ENCODE assay signal across 21 cellular contexts in the genomic region with DNA sequence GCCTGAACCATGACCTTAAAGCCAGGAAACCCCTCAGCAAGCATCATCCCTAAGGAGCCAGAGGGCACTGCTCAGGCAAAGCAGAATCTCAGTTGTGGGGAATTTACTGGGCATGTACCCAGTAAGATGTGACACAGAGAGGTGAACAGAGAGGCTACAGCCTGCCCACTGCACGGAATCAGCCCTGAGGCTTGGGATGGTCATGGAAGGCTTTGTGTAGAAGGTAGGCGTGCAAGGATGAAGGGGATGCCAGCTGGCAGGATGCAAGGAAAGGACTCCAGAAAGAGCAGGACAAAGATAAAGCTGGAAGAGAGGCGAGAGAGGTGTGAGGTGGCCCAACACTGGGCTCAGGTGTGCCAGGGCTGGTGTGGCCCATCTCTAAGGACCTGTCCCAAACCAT. TPM values are rescaled to one million over a fixed set of nuclear protein-coding genes. Genes with fewer than 3 reads are reported as not detected.
DNase-seq lines count a peak whose midpoint lies in the region; ATAC-seq and TF ChIP-seq lines count a peak whose summit lies in the region.
"Had no signal": no experiment of that assay in that cellular context is flagged by ENCODE, and none has a peak within 500 bp of the region (broad histone marks: within the 10 kb centered on the region; RNA-seq: fewer than 3 reads in every experiment).

No MANE protein-coding gene starts in this region.

- ATAC-seq in activated naive CD8-positive, alpha-beta T cell treated with anti-CD3 and anti-CD28 coated beads, Interleukin-2, amount 50 U/mL, for 24 hours = no peak
- ATAC-seq: HCT116 had no signal

- H3K4me3 ChIP-seq in sigmoid colon (no peak overlapping the region), esophagus squamous epithelium (no peak overlapping the region)
- H3K4me3 ChIP-seq: BLaER1, MG63, Peyer's patch had no signal

- peaks cover 41% of the 10 kb centered on the region for H3K4me1 Mint-ChIP-seq in activated naive CD8-positive, alpha-beta T cell (ENCODE audit: low read depth)
- peaks cover 29% of the 10 kb centered on the region for H3K4me1 Mint-ChIP-seq in activated naive CD8-positive, alpha-beta T cell treated with anti-CD3 and anti-CD28 coated beads, Interleukin-2, amount 50 U/mL, for 24 hours

- H3K9me3 Mint-ChIP-seq in activated naive CD8-positive, alpha-beta T cell (ENCODE audit: low read depth) = no peaks in the 10 kb centered on the region
- no peaks in the 10 kb centered on the region for H3K9me3 Mint-ChIP-seq in activated naive CD8-positive, alpha-beta T cell treated with anti-CD3 and anti-CD28 coated beads, Interleukin-2, amount 50 U/mL, for 24 hours
- H3K9me3 Mint-ChIP-seq: CD4-positive, CD25-positive, alpha-beta regulatory T cell had no signal

- TF ChIP-seq EP300 in sigmoid colon (IDR thresholded peaks at IDR 0.05) = no peak

- H3K27me3 ChIP-seq in sigmoid colon (no peaks in the 10 kb centered on the region), esophagus squamous epithelium (no peaks in the 10 kb centered on the region)
- H3K27me3 ChIP-seq: MG63, Peyer's patch had no signal

- no peaks in the 10 kb centered on the region for H3K9me3 ChIP-seq in sigmoid colon
- H3K9me3 ChIP-seq in esophagus squamous epithelium = no peaks in the 10 kb centered on the region
- H3K9me3 ChIP-seq: BLaER1, MG63, Peyer's patch had no signal

- peaks cover 5% of the 10 kb centered on the region for H3K36me3 Mint-ChIP-seq in activated naive CD8-positive, alpha-beta T cell
- H3K36me3 Mint-ChIP-seq in activated naive CD8-positive, alpha-beta T cell treated with anti-CD3 and anti-CD28 coated beads, Interleukin-2, amount 50 U/mL, for 24 hours (ENCODE audit: low read depth) = peaks cover 3% of the 10 kb centered on the region

- H3K27ac ChIP-seq in sigmoid colon (no peak overlapping the region), esophagus squamous epithelium (no peak overlapping the region)
- H3K27ac ChIP-seq: BLaER1, Peyer's patch had no signal

- H3K36me3 ChIP-seq in sigmoid colon (peaks cover 0 to 11% (median 3%) of the 10 kb centered on the region in 4 donors), esophagus squamous epithelium (peaks cover 0 to 16% (median 0%) of the 10 kb centered on the region in 3 donors)

- H3K27me3 Mint-ChIP-seq in activated naive CD8-positive, alpha-beta T cell = no peaks in the 10 kb centered on the region
- H3K27me3 Mint-ChIP-seq in activated naive CD8-positive, alpha-beta T cell treated with anti-CD3 and anti-CD28 coated beads, Interleukin-2, amount 50 U/mL, for 24 hours = no peaks in the 10 kb centered on the region
- H3K27me3 Mint-ChIP-seq: CD4-positive, CD25-positive, alpha-beta regulatory T cell had no signal

- peak overlapping the region; percentile 66 for H3K27ac Mint-ChIP-seq in activated naive CD8-positive, alpha-beta T cell
- H3K27ac Mint-ChIP-seq in activated naive CD8-positive, alpha-beta T cell treated with anti-CD3 and anti-CD28 coated beads, Interleukin-2, amount 50 U/mL, for 24 hours = no peak overlapping the region
- H3K27ac Mint-ChIP-seq: CD4-positive, CD25-positive, alpha-beta regulatory T cell had no signal

- intact Hi-C loops in sigmoid colon (cut with DNase I) = no loop called here
- intact Hi-C loops in esophagus squamous epithelium (cut with DNase I) = no loop called here

- no peak overlapping the region for H3K4me3 Mint-ChIP-seq in activated naive CD8-positive, alpha-beta T cell
- no peak overlapping the region for H3K4me3 Mint-ChIP-seq in activated naive CD8-positive, alpha-beta T cell treated with anti-CD3 and anti-CD28 coated beads, Interleukin-2, amount 50 U/mL, for 24 hours
- H3K4me3 Mint-ChIP-seq: CD4-positive, CD25-positive, alpha-beta regulatory T cell had no signal

- H3K4me1 ChIP-seq in sigmoid colon (peaks cover 0 to 21% (median 18%) of the 10 kb centered on the region in 4 donors), esophagus squamous epithelium (peaks cover 22 to 72% (median 34%) of the 10 kb centered on the region in 3 donors)

- TF ChIP-seq CTCF in sigmoid colon (IDR thresholded peaks at IDR 0.05) (no peak), esophagus squamous epithelium (IDR thresholded peaks at IDR 0.05) (no peak)

- no peak for DNase-seq in activated naive CD8-positive, alpha-beta T cell treated with anti-CD3 and anti-CD28 coated beads, Interleukin-2, amount 50 U/mL, for 24 hours
- peak; percentile 24 for DNase-seq in islet precursor cell
- peak; percentile 42 for DNase-seq in sigmoid colon
- DNase-seq in NOMO-1 treated with dmso at 0.1 percent for 144 hours (lab: John Stamatoyannopoulos, UW; ENCODE audit: unreplicated experiment) = no peak
- DNase-seq in esophagus squamous epithelium (lab: John Stamatoyannopoulos, UW) = no peak
- no peak for DNase-seq in NCI-H345 (lab: John Stamatoyannopoulos, UW)
- DNase-seq: CD4-positive, CD25-positive, alpha-beta regulatory T cell; DMS153; DND-41; KBM-7; MG63; NCI-H1105 treated with DMSO at 0.1 percent for 48 hours; NCI-H146; NCI-H1930; NCI-H526 treated with DMSO at 0.1 percent for 48 hours; OCI-M1; SIG-M5 had no signal

- 95 to 97% methylated on average over 3 of the region's 3 CpGs for WGBS in sigmoid colon, 2 donors
- 42 to 53% methylated on average over 3 of the region's 3 CpGs for WGBS in esophagus squamous epithelium, 2 donors

- TF ChIP-seq POLR2A in sigmoid colon (IDR thresholded peaks at IDR 0.05) (no peak), esophagus squamous epithelium (IDR thresholded peaks at IDR 0.05) (no peak)

RNA-seq across cellular contexts. Expression of a gene that starts 2.4 kb away (rescaled TPM):
- total RNA-seq in sigmoid colon = 10 to 100 TPM; 10.2 to 11.7 (median 10.8) TPM
- 10 to 100 TPM; 14.4 to 26.8 (median 26.4) TPM for polyA plus RNA-seq in sigmoid colon
- total RNA-seq in esophagus squamous epithelium = 10 to 100 TPM in 2 of 4 donors, 1 to 10 TPM in 2; 4.9 to 13.4 (median 9.3) TPM

RNA-seq across cellular contexts. Expression of a gene that starts 11.5 kb away (rescaled TPM):
- total RNA-seq in sigmoid colon (10 to 100 TPM in 1 of 4 donors, 1 to 10 TPM in 3; 7.9 to 10.3 (median 9.0) TPM), esophagus squamous epithelium (10 to 100 TPM; 16.7 to 32.4 (median 21.9) TPM)
- 10 to 100 TPM in 1 of 3 donors, 1 to 10 TPM in 2; 5.1 to 13.5 (median 8.4) TPM for polyA plus RNA-seq in sigmoid colon

RNA-seq across cellular contexts. Expression of a gene that starts 35.3 kb away (rescaled TPM):
- total RNA-seq in sigmoid colon = 10 to 100 TPM; 67.0 to 86.6 (median 78.6) TPM
- 10 to 100 TPM; 16.2 to 37.5 (median 19.4) TPM for polyA plus RNA-seq in sigmoid colon
- 10 to 100 TPM; 27.3 to 62.4 (median 45.5) TPM for total RNA-seq in esophagus squamous epithelium

Comparison
In these comparisons a context has a peak if more than half of its experiments do, and no peak if none do; other contexts are left out.
1. DNase-seq: peak in islet precursor cell (single experiment) and sigmoid colon (single experiment); none in activated naive CD8-positive, alpha-beta T cell treated with anti-CD3 and anti-CD28 coated beads, Interleukin-2, amount 50 U/mL, for 24 hours (single experiment), NOMO-1 treated with dmso at 0.1 percent for 144 hours (single experiment), esophagus squamous epithelium (single experiment) and NCI-H345 (single experiment).